In the genomic region with DNA sequence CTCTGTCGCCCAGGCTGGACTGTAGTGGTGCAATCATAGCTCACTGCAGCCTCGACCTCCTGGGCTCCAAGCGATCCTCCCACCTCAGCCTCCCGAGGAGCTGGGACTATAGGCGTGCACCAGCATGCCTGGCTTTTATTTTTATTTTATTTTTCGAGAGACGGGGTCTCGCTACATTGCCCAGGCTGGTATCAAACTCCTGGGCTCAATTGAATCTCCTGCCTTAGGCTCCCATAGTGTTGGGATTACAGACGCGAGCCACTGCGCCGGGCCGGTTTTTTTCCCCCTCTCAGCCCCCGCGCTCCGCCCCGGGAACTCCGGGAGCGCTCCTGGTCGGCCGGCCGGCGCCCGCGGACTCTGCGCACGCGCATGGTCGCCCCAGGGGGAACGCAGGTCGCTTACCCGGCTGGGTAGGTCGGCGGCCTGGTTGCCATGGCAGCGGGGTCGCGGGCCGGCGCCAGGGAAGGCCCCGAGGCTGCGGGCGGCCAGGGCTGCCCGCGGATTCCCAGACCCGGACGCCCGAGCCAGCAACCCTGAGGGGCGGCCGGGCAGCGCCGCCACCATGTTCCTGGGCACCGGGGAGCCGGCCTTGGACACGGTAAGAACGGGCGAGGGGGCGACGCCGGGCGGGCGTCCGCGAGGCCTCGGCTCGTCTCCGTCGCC, we compare ENCODE assay signal across 8 cellular contexts. TPM values are rescaled to one million over a fixed set of nuclear protein-coding genes. Genes with fewer than 3 reads are reported as not detected.
DNase-seq lines count a peak whose midpoint lies in the region; ATAC-seq, FAIRE-seq and TF ChIP-seq lines count a peak whose summit lies in the region.

A gene with protein sequence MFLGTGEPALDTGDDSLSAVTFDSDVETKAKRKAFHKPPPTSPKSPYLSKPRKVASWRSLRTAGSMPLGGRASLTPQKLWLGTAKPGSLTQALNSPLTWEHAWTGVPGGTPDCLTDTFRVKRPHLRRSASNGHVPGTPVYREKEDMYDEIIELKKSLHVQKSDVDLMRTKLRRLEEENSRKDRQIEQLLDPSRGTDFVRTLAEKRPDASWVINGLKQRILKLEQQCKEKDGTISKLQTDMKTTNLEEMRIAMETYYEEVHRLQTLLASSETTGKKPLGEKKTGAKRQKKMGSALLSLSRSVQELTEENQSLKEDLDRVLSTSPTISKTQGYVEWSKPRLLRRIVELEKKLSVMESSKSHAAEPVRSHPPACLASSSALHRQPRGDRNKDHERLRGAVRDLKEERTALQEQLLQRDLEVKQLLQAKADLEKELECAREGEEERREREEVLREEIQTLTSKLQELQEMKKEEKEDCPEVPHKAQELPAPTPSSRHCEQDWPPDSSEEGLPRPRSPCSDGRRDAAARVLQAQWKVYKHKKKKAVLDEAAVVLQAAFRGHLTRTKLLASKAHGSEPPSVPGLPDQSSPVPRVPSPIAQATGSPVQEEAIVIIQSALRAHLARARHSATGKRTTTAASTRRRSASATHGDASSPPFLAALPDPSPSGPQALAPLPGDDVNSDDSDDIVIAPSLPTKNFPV (plus strand): TSS at position 360 of the 663 bp plus-strand sequence. CDS start 203 bp downstream, at position 563.

- TF ChIP-seq POLR2A in NB4 (IDR thresholded peaks at IDR 0.05; ENCODE audit: extremely low read depth, insufficient read length): no peak

- intact Hi-C loops in Right ventricle myocardium superior (cut with DNase I): no loop called here
- intact Hi-C loops in pancreas (cut with DNase I): no loop called here

- POLR2A ChIA-PET in HEK293T (lab: Yijun Ruan, JAX): no interaction called here

- CTCF ChIA-PET in HEK293T (lab: Yijun Ruan, JAX): no interaction called here

- H3K4me1 ChIP-seq in pancreas (peaks cover 0 to 20% (median 6%) of the 10 kb centered on the region in 3 donors), thymus (ENCODE audit: control insufficient read depth, insufficient read depth, low read length) (peaks cover 13% of the 10 kb centered on the region)

- no peaks in the 10 kb centered on the region for H3K9me3 ChIP-seq in pancreas
- no peaks in the 10 kb centered on the region for H3K9me3 ChIP-seq in thymus (ENCODE audit: control insufficient read depth)

- H3K27me3 ChIP-seq in pancreas (no peaks in the 10 kb centered on the region), thymus (ENCODE audit: control insufficient read depth, insufficient read depth) (peaks cover 4% of the 10 kb centered on the region)

- TF ChIP-seq CTCF in NB4 (IDR thresholded peaks at IDR 0.05; ENCODE audit: low read depth, low read length) (no peak), pancreas (IDR thresholded peaks at IDR 0.05) (no peak)

- FAIRE-seq in pancreas (lab: Jason Lieb, UNC): no peak

- H3K27ac ChIP-seq in pancreas (peak within 1 kb of the TSS in 3 of 4 donors; percentile 55 to 60 (median 59)), thymus (ENCODE audit: low read depth) (no peak within 1 kb of the TSS)

- 1 to 2% methylated on average over 36 to 67 of the region's 67 CpGs for WGBS in pancreas, 2 donors
- 4% methylated on average over 67 of the region's 67 CpGs for WGBS in thymus

- H3K36me3 ChIP-seq in pancreas (no peaks in the 10 kb centered on the region), thymus (ENCODE audit: control insufficient read depth, insufficient read depth) (no peaks in the 10 kb centered on the region)

- H3K4me3 ChIP-seq in NB4 (ENCODE audit: low read depth, low read length) (peak within 1 kb of the TSS; percentile 66), pancreas (peak within 1 kb of the TSS; percentile 79 to 100 (median 94)), thymus (ENCODE audit: low read length) (peak within 1 kb of the TSS; percentile 61)

- DNase-seq in GM03348 (ENCODE audit: low spot score) (peak; percentile 99), HEK293T (ENCODE audit: extremely low spot score) (peak; percentile 92), NB4 (ENCODE audit: low read depth) (peak; percentile 96), SW480 (ENCODE audit: low spot score) (peak; percentile 90), Right ventricle myocardium superior (peak; percentile 96), pancreas (peak; percentile 91 to 100 (median 96))
- DNase-seq in activated naive CD8-positive, alpha-beta T cell treated with anti-CD3 and anti-CD28 coated beads, Interleukin-2, amount 50 U/mL, for 16 hours (ENCODE audit: low read depth, low spot score): peak; percentile 78

- ATAC-seq in Right ventricle myocardium superior (ENCODE audit: poor library complexity) (peak; percentile 79), pancreas (peak; percentile 78 to 82 (median 81))

TF ChIP-seq in HEK293T, 16 proteins besides CTCF, POLR2A, EP300 and RAD21:
- peak; percentile 84; the same call in 1 of the 2 replicates for TF ChIP-seq LEF1 (IDR thresholded peaks at IDR 0.05; ENCODE audit: borderline replicate concordance)
- 0 out of 2 replicates have a peak, but pooled peaks have one; percentile 20 for TF ChIP-seq ZNF384 (IDR thresholded peaks at IDR 0.05)
- no peak for TF ChIP-seq BHLHE40 (IDR thresholded peaks at IDR 0.05; ENCODE audit: borderline replicate concordance)
- TF ChIP-seq, protein P1, sequence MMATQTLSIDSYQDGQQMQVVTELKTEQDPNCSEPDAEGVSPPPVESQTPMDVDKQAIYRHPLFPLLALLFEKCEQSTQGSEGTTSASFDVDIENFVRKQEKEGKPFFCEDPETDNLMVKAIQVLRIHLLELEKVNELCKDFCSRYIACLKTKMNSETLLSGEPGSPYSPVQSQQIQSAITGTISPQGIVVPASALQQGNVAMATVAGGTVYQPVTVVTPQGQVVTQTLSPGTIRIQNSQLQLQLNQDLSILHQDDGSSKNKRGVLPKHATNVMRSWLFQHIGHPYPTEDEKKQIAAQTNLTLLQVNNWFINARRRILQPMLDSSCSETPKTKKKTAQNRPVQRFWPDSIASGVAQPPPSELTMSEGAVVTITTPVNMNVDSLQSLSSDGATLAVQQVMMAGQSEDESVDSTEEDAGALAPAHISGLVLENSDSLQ (IDR thresholded peaks at IDR 0.05): no peak
- 0 out of 2 replicates have a peak, but pooled peaks have one; percentile 59 for TF ChIP-seq FOXM1 (IDR thresholded peaks at IDR 0.05; ENCODE audit: borderline replicate concordance)
TF ChIP-seq in HEK293T: peak in this region for 3.

RNA-seq across cellular contexts. Expression of the gene that starts here (rescaled TPM):
- total RNA-seq in Right ventricle myocardium superior (9.9 TPM), pancreas (10 to 100 TPM in 4 of 6 donors, 1 to 10 TPM in 2; 8.8 to 14.1 (median 12.1) TPM)
- polyA plus RNA-seq in pancreas (10 to 100 TPM in 1 of 2 donors, 1 to 10 TPM in 1; 8.8 to 10.9 TPM), thymus (3.8 TPM)
